ENCODE assay signal across 1 cellular context in the genomic region with DNA sequence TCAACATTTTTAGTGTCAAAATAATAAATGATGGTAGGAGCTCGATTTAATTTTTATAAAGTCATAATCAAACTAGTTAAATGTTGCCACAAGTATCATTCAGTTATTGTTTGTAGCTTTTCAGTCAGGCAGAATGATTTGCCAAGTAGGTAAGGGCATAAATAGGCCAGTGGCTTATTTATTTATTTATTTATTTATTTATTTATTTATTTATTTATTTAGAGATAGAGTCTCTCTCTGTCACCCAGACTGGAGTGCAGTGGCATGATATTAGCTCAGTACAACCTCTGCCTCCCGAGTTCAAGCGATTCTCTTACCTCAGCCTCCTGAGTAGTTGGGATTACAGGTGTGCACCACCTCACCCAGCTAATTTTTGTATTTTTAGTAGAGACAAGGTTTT. TPM values are rescaled to one million over a fixed set of nuclear protein-coding genes. Genes with fewer than 3 reads are reported as not detected.
"Had no signal": no experiment of that assay in that cellular context is flagged by ENCODE, and none has a peak within 500 bp of the region (broad histone marks: within the 10 kb centered on the region; RNA-seq: fewer than 3 reads in every experiment).

No MANE protein-coding gene starts in this region.

RNA-seq across cellular contexts. Expression of gene DEPDC7, which starts 43.4 kb away (rescaled TPM):
- total RNA-seq: ascending aorta had no signal
